1 cellular context compared by ENCODE assay signal in genomic region chr12:27843714-27844245, GRCh38.
TF ChIP-seq lines count a peak whose summit lies in the region.

No MANE protein-coding gene starts in this region.

TF ChIP-seq in K562, 482 proteins besides CTCF, POLR2A, EP300 and RAD21 (continued from another document and continues in another):
- TF ChIP-seq CREB3L1 (IDR thresholded peaks at IDR 0.05; ENCODE audit: borderline replicate concordance, low read depth) (no peak), HES1 (IDR thresholded peaks at IDR 0.05; ENCODE audit: low read depth) (peak; percentile 95), ZBTB1 (CRISPR knock-in tag; IDR thresholded peaks at IDR 0.05; ENCODE audit: borderline replicate concordance, low read depth) (peak; percentile 87; the same call in 1 of the 2 replicates), TAF9B (IDR thresholded peaks at IDR 0.05; ENCODE audit: partially characterized antibody) (peak; percentile 23), FOXK1 (CRISPR knock-in tag; IDR thresholded peaks at IDR 0.05; ENCODE audit: borderline replicate concordance) (no peak), L3MBTL2 (IDR thresholded peaks at IDR 0.05) (peak; percentile 83), ZNF212 (CRISPR knock-in tag; IDR thresholded peaks at IDR 0.05) (no peak), TCF3 (CRISPR knock-in tag; IDR thresholded peaks at IDR 0.05) (peak; percentile 43; the same call in 1 of the 2 replicates), BRCA1 (IDR thresholded peaks at IDR 0.05) (no peak), BRCA1 (CRISPR knock-in tag; IDR thresholded peaks at IDR 0.05) (no peak), CLOCK (CRISPR knock-in tag; IDR thresholded peaks at IDR 0.05; ENCODE audit: borderline replicate concordance) (no peak), FOXK2 (conservative IDR thresholded peaks at IDR 0.05 in 1 of 2, IDR thresholded peaks at IDR 0.05 in 1 of 2; ENCODE audit: low read depth in 2 of 2) (0 out of 4 replicates have a peak, but pooled peaks of 1 of the 2 experiments have one; percentile 53), PBX2 (CRISPR knock-in tag; IDR thresholded peaks at IDR 0.05; ENCODE audit: low read depth) (no peak), PBX2 (tag; conservative IDR thresholded peaks at IDR 0.05; ENCODE audit: low read depth) (peak; percentile 82), SOX6 (IDR thresholded peaks at IDR 0.05) (peak; percentile 59; the same call in 1 of the 2 replicates), COPS2 (conservative IDR thresholded peaks at IDR 0.05) (no peak), SMARCE1 (IDR thresholded peaks at IDR 0.05) (peak; percentile 58; the same call in 1 of the 2 replicates), DACH1 (IDR thresholded peaks at IDR 0.05; ENCODE audit: partially characterized antibody) (peak; percentile 48), NCOA2 (IDR thresholded peaks at IDR 0.05; ENCODE audit: partially characterized antibody in 2 of 2) (peak in 1 of 2 experiments; percentile 25), NCOR1 (IDR thresholded peaks at IDR 0.05) (peak; percentile 75), FOXM1 (IDR thresholded peaks at IDR 0.05; ENCODE audit: low read depth) (0 out of 2 replicates have a peak, but pooled peaks have one; percentile 30), FOXM1 (CRISPR knock-in tag; IDR thresholded peaks at IDR 0.05; ENCODE audit: low read depth) (no peak), ZNF23 (CRISPR knock-in tag; IDR thresholded peaks at IDR 0.05) (no peak), NFE2L1 (tag; IDR thresholded peaks at IDR 0.05; ENCODE audit: borderline replicate concordance, low read depth) (no peak), RCOR1 (IDR thresholded peaks at IDR 0.05; ENCODE audit: borderline replicate concordance in 1 of 2, low read depth in 2 of 2, low read length in 2 of 2) (peak in 1 of 2 experiments; percentile 88; a peak in 2 of 4 replicates), PTBP1 (IDR thresholded peaks at IDR 0.05; ENCODE audit: low read depth, low read length) (no peak), NBN (IDR thresholded peaks at IDR 0.05; ENCODE audit: low read depth) (0 out of 2 replicates have a peak, but pooled peaks have one; percentile 35), NCOA4 (IDR thresholded peaks at IDR 0.05; ENCODE audit: partially characterized antibody) (no peak), HDGF (IDR thresholded peaks at IDR 0.05) (no peak), ARHGAP35 (IDR thresholded peaks at IDR 0.05; ENCODE audit: partially characterized antibody) (no peak), KDM1A (IDR thresholded peaks at IDR 0.05) (peak; percentile 88 to 90), ZNF785 (CRISPR knock-in tag; IDR thresholded peaks at IDR 0.05) (no peak), ZNF197 (CRISPR knock-in tag; IDR thresholded peaks at IDR 0.05; ENCODE audit: low read depth) (no peak), FOXA3 (CRISPR knock-in tag; conservative IDR thresholded peaks at IDR 0.05 in 1 of 2, IDR thresholded peaks at IDR 0.05 in 1 of 2) (peak; percentile 88 to 91), ZNF79 (CRISPR knock-in tag; IDR thresholded peaks at IDR 0.05; ENCODE audit: low read depth) (no peak), ZNF695 (CRISPR knock-in tag; IDR thresholded peaks at IDR 0.05) (no peak), PHF20 (IDR thresholded peaks at IDR 0.05; ENCODE audit: partially characterized antibody) (no peak), AFF1 (IDR thresholded peaks at IDR 0.05; ENCODE audit: low read depth in 1 of 2, partially characterized antibody in 2 of 2) (no peak), ZFX (CRISPR knock-in tag; IDR thresholded peaks at IDR 0.05) (no peak), MBD2 (IDR thresholded peaks at IDR 0.05; ENCODE audit: borderline replicate concordance, low read depth) (no peak), ZNF639 (CRISPR knock-in tag; conservative IDR thresholded peaks at IDR 0.05 in 1 of 2, IDR thresholded peaks at IDR 0.05 in 1 of 2) (peak in 1 of 2 experiments; percentile 53; a peak in 2 of 4 replicates), ZNF766 (CRISPR knock-in tag; conservative IDR thresholded peaks at IDR 0.05) (no peak), MEF2A (IDR thresholded peaks at IDR 0.05; ENCODE audit: control insufficient read depth, low read depth, low read length) (no peak), POLR2B (IDR thresholded peaks at IDR 0.05; ENCODE audit: low read depth, partially characterized antibody) (no peak), KLF6 (CRISPR knock-in tag; IDR thresholded peaks at IDR 0.05; ENCODE audit: borderline replicate concordance) (no peak), RB1 (IDR thresholded peaks at IDR 0.05; ENCODE audit: low read depth) (no peak), E4F1 (CRISPR knock-in tag; IDR thresholded peaks at IDR 0.05; ENCODE audit: borderline replicate concordance) (no peak)
- TF ChIP-seq, protein P1, sequence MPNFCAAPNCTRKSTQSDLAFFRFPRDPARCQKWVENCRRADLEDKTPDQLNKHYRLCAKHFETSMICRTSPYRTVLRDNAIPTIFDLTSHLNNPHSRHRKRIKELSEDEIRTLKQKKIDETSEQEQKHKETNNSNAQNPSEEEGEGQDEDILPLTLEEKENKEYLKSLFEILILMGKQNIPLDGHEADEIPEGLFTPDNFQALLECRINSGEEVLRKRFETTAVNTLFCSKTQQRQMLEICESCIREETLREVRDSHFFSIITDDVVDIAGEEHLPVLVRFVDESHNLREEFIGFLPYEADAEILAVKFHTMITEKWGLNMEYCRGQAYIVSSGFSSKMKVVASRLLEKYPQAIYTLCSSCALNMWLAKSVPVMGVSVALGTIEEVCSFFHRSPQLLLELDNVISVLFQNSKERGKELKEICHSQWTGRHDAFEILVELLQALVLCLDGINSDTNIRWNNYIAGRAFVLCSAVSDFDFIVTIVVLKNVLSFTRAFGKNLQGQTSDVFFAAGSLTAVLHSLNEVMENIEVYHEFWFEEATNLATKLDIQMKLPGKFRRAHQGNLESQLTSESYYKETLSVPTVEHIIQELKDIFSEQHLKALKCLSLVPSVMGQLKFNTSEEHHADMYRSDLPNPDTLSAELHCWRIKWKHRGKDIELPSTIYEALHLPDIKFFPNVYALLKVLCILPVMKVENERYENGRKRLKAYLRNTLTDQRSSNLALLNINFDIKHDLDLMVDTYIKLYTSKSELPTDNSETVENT (CRISPR knock-in tag; IDR thresholded peaks at IDR 0.05): no peak
